1 cellular context compared by ENCODE assay signal in the genomic region with DNA sequence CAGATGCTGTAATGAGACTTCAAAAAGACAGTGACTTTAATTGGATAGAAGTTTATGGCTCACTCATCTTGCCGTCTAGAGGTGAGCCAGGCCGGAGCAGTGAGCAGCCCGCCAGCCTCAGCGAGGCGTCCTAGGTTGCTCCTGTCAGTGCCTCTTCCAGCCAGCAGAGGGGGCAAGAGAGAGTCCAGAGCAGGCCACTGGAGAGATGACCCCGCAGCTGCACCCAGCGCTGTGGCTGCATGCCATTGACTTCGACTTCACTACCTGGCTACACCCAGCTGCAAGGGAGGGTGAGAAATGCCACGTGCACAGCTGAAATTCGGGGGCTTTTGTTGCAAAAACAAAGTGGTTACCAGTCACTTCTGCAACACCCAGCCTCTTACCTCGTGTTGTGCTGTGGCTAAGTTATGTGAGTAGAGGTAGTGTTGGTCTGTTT.
A peak's percentile ranks its signal among the peaks of the same experiment; 100 is the strongest.
TF ChIP-seq lines count a peak whose summit lies in the region.

No MANE protein-coding gene starts in this region.

TF ChIP-seq in SK-N-SH, 30 proteins besides CTCF, POLR2A, EP300 and RAD21 (continued from another document):
- TF ChIP-seq REST (IDR thresholded peaks at IDR 0.05; ENCODE audit: low read depth, low read length) (no peak), JUND (IDR thresholded peaks at IDR 0.05) (no peak), CHD2 (IDR thresholded peaks at IDR 0.05; ENCODE audit: low read length, partially characterized antibody) (no peak), PBX3 (IDR thresholded peaks at IDR 0.05) (0 out of 2 replicates have a peak, but pooled peaks have one; percentile 9), NFIC (IDR thresholded peaks at IDR 0.05; ENCODE audit: borderline replicate concordance) (no peak)
- TF ChIP-seq, protein P1, sequence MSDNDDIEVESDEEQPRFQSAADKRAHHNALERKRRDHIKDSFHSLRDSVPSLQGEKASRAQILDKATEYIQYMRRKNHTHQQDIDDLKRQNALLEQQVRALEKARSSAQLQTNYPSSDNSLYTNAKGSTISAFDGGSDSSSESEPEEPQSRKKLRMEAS (IDR thresholded peaks at IDR 0.05; ENCODE audit: low read depth), result peak; percentile 57
- TF ChIP-seq, protein P2, sequence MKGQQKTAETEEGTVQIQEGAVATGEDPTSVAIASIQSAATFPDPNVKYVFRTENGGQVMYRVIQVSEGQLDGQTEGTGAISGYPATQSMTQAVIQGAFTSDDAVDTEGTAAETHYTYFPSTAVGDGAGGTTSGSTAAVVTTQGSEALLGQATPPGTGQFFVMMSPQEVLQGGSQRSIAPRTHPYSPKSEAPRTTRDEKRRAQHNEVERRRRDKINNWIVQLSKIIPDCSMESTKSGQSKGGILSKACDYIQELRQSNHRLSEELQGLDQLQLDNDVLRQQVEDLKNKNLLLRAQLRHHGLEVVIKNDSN (IDR thresholded peaks at IDR 0.05; ENCODE audit: borderline replicate concordance, low read depth), result no peak
